In genomic region chr11:70445605-70446004, GRCh38 we compare ENCODE assay signal across 18 cellular contexts.
"Had no signal": no experiment of that assay in that cellular context is flagged by ENCODE, and none has a peak within 500 bp of the region (broad histone marks: within the 10 kb centered on the region; RNA-seq: fewer than 3 reads in every experiment).

No MANE protein-coding gene starts in this region.

- FAIRE-seq: endothelial cell of umbilical vein, small intestine had no signal

- H3K36me3 ChIP-seq: right atrium auricular region, tibial artery, upper lobe of left lung, vagina had no signal

- DNase-seq: effector CD4-positive, alpha-beta T cell; endodermal cell; erythroblast; foreskin keratinocyte; left colon; left ventricle myocardium superior; naive thymus-derived CD4-positive, alpha-beta T cell; small intestine; stimulated activated CD4-positive, alpha-beta T cell treated with anti-CD3 and anti-CD28 coated beads, Interleukin-2, amount 100 ng/mL, for 48 hours; tibial artery; upper lobe of left lung had no signal

- H3K27ac Mint-ChIP-seq: endodermal cell; naive thymus-derived CD4-positive, alpha-beta T cell; stimulated activated naive CD8-positive, alpha-beta T cell treated with anti-CD3 and anti-CD28 coated beads, Interleukin-15, Interleukin-2, amounts not matched to agents 100 ng/mL and 50 ng/mL, for 24 hours had no signal

- H3K4me1 Mint-ChIP-seq: endodermal cell; naive thymus-derived CD4-positive, alpha-beta T cell had no signal

- H3K4me3 Mint-ChIP-seq: endodermal cell; naive thymus-derived CD4-positive, alpha-beta T cell; stimulated activated naive CD8-positive, alpha-beta T cell treated with anti-CD3 and anti-CD28 coated beads, Interleukin-15, Interleukin-2, amounts not matched to agents 100 ng/mL and 50 ng/mL, for 24 hours had no signal

- H3K79me2 ChIP-seq: hepatocyte had no signal

- H3K4me3 ChIP-seq: coronary artery, hepatocyte, lung, right atrium auricular region, tibial artery, upper lobe of left lung, vagina had no signal

- H3K27me3 ChIP-seq: foreskin keratinocyte, hepatocyte, right atrium auricular region, tibial artery, upper lobe of left lung, vagina had no signal

- H3K4me1 ChIP-seq: foreskin keratinocyte, right atrium auricular region, tibial artery, upper lobe of left lung, vagina had no signal

- ATAC-seq: foreskin keratinocyte; left colon; left ventricle myocardium superior; naive thymus-derived CD4-positive, alpha-beta T cell had no signal

- H3K27ac ChIP-seq: coronary artery, foreskin keratinocyte, hepatocyte, right atrium auricular region, tibial artery, upper lobe of left lung, vagina had no signal

- H3K4me2 ChIP-seq: hepatocyte had no signal

- H2AFZ ChIP-seq: hepatocyte had no signal
